ENCODE assay signal across 19 cellular contexts in genomic region chr6:38154731-38155130, GRCh38.
DNase-seq lines count a peak whose midpoint lies in the region; ATAC-seq, FAIRE-seq and TF ChIP-seq lines count a peak whose summit lies in the region.
"Had no signal": no experiment of that assay in that cellular context is flagged by ENCODE, and none has a peak within 500 bp of the region (broad histone marks: within the 10 kb centered on the region; RNA-seq: fewer than 3 reads in every experiment).

No MANE protein-coding gene starts in this region.

- H3K79me2 ChIP-seq in K562 (ENCODE audit: control insufficient read depth, insufficient read depth, low read length) = no peaks in the 10 kb centered on the region

- peaks cover 11% of the 10 kb centered on the region for H4K20me1 ChIP-seq in K562 (replicated peaks; ENCODE audit: control insufficient read depth, insufficient read depth, low read length)

- POLR2A ChIA-PET in K562 (lab: Yijun Ruan, JAX) = no interaction called here

- CTCF ChIA-PET in activated naive CD4-positive, alpha-beta T cell treated with anti-CD3 and anti-CD28 coated beads for 36 hours (lab: Charles Lee) = no interaction called here
- CTCF ChIA-PET in K562 (lab: Yijun Ruan, JAX; ENCODE audit: low intra/inter-chr PET ratio) = no interaction called here

- H3K27me3 ChIP-seq in K562 (ENCODE audit: control insufficient read depth in 2 of 2, insufficient read depth in 2 of 2, low read length in 2 of 2) (no peaks in the 10 kb centered on the region), upper lobe of right lung (no peaks in the 10 kb centered on the region)
- H3K27me3 ChIP-seq: esophagus squamous epithelium, SJCRH30 had no signal

- H3K4me3 ChIP-seq in K562 = no peak overlapping the region
- H3K4me3 ChIP-seq in upper lobe of right lung = no peak overlapping the region
- H3K4me3 ChIP-seq: esophagus squamous epithelium, SJCRH30 had no signal

- no peaks in the 10 kb centered on the region for H3K27me3 Mint-ChIP-seq in activated naive CD4-positive, alpha-beta T cell treated with anti-CD3 and anti-CD28 coated beads for 36 hours (ENCODE audit: low read depth)
- H3K27me3 Mint-ChIP-seq: activated naive CD4-positive, alpha-beta T cell treated with anti-CD3 and anti-CD28 coated beads, Interleukin-2, amount 50 U/mL, for 24 hours; stimulated activated naive B cell treated with anti-CD40 and anti-IgM and Interleukin-4, amounts not matched to agents 10 μg/mL and 1 μg/mL and 100 μg/mL, for 72 hours had no signal

- H3K4me2 ChIP-seq in K562 (ENCODE audit: insufficient read depth, low read length) = no peak overlapping the region

- H3K9me1 ChIP-seq in K562 (ENCODE audit: control insufficient read depth, insufficient read depth, low read length) = no peaks in the 10 kb centered on the region

- H3K4me1 ChIP-seq in K562 (replicated peaks in 1 of 2; ENCODE audit: control insufficient read depth in 2 of 2, insufficient read depth in 2 of 2, low read length in 2 of 2) (no peaks in the 10 kb centered on the region; a peak in 1 of 5 replicates), upper lobe of right lung (peaks cover 12% of the 10 kb centered on the region)
- H3K4me1 ChIP-seq: SJCRH30 had no signal

- peaks cover 6 to 11% of the 10 kb centered on the region in 2 donors for H3K9me3 Mint-ChIP-seq in activated naive CD4-positive, alpha-beta T cell treated with anti-CD3 and anti-CD28 coated beads, Interleukin-2, amount 50 U/mL, for 72 hours
- H3K9me3 Mint-ChIP-seq in activated naive CD4-positive, alpha-beta T cell treated with anti-CD3 and anti-CD28 coated beads for 36 hours = peaks cover 3% of the 10 kb centered on the region
- H3K9me3 Mint-ChIP-seq: activated naive CD4-positive, alpha-beta T cell treated with anti-CD3 and anti-CD28 coated beads, Interleukin-2, amount 50 U/mL, for 24 hours; T-helper 2 cell treated with Interferon-gamma antibody and Interleukin-4, amounts not matched to agents 5 μg/mL and 100 μg/mL, for 36 hours had no signal

- intact Hi-C loops in activated naive CD4-positive, alpha-beta T cell treated with anti-CD3 and anti-CD28 coated beads for 36 hours (cut with micrococcal nuclease) = no loop called here
- intact Hi-C loops in K562 (cut with micrococcal nuclease) = no loop called here
- intact Hi-C loops in upper lobe of right lung (cut with DNase I) = no loop called here

- H3K27ac Mint-ChIP-seq in activated naive CD4-positive, alpha-beta T cell treated with anti-CD3 and anti-CD28 coated beads, Interleukin-2, amount 50 U/mL, for 72 hours = peak overlapping the region; percentile 44 to 79
- no peak overlapping the region for H3K27ac Mint-ChIP-seq in activated naive CD4-positive, alpha-beta T cell treated with anti-CD3 and anti-CD28 coated beads for 36 hours
- H3K27ac Mint-ChIP-seq: activated naive CD4-positive, alpha-beta T cell treated with anti-CD3 and anti-CD28 coated beads, Interleukin-2, amount 50 U/mL, for 24 hours; T-helper 2 cell treated with Interferon-gamma antibody and Interleukin-4, amounts not matched to agents 5 μg/mL and 100 μg/mL, for 36 hours had no signal

- TF ChIP-seq CTCF in K562 (IDR thresholded peaks at IDR 0.05 in 2 of 3, conservative IDR thresholded peaks at IDR 0.05 in 1 of 3; ENCODE audit: insufficient read depth in 2 of 3, low read depth in 1 of 3, low read length in 3 of 3) (no peak), upper lobe of right lung (IDR thresholded peaks at IDR 0.05) (no peak)

- peak overlapping the region in 1 of 2 experiments; percentile 55; a peak in 1 of 4 replicates for H3K9ac ChIP-seq in K562 (ENCODE audit: insufficient read depth in 1 of 2, low read depth in 2 of 2, low read length in 2 of 2)

- no peak for ATAC-seq in activated naive CD4-positive, alpha-beta T cell treated with anti-CD3 and anti-CD28 coated beads, Interleukin-2, amount 50 U/mL, for 72 hours
- ATAC-seq in K562 (no peak), upper lobe of right lung (no peak), HG02763 (IDR thresholded peaks at IDR 0.05; ENCODE audit: unreplicated experiment) (no peak)
- ATAC-seq: stimulated activated naive B cell treated with anti-CD40 and anti-IgM and Interleukin-4, amounts not matched to agents 10 μg/mL and 1 μg/mL and 100 μg/mL, for 72 hours had no signal

- H3K27ac ChIP-seq in K562 (ENCODE audit: extremely low read depth, low read depth, low read length) (no peak overlapping the region), upper lobe of right lung (peak overlapping the region; percentile 55)
- H3K27ac ChIP-seq: esophagus squamous epithelium, SJCRH30 had no signal

- BruUV-seq in K562 (replicated peaks; lab: Mats Ljungman, UMichigan) = no TSS peak

- no peak for FAIRE-seq in K562 (lab: Jason Lieb, UNC)

- H2AFZ ChIP-seq in K562 (ENCODE audit: low read depth, low read length) = no peak overlapping the region

- no peaks in the 10 kb centered on the region for H3K9me3 ChIP-seq in K562 (replicated peaks; ENCODE audit: control insufficient read depth, insufficient read depth, low read depth, low read length)
- H3K9me3 ChIP-seq in upper lobe of right lung = no peaks in the 10 kb centered on the region
- H3K9me3 ChIP-seq: esophagus squamous epithelium, SJCRH30 had no signal

- in situ Hi-C loops in K562 (cut with MboI) = no loop called here

- no peaks in the 10 kb centered on the region for H3K4me1 Mint-ChIP-seq in activated naive CD4-positive, alpha-beta T cell treated with anti-CD3 and anti-CD28 coated beads for 36 hours (ENCODE audit: low read depth)

- H3K36me3 ChIP-seq in K562 (ENCODE audit: control insufficient read depth, insufficient read depth, low read length) = no peaks in the 10 kb centered on the region
- H3K36me3 ChIP-seq in upper lobe of right lung = no peaks in the 10 kb centered on the region

- peaks cover 0 to 6% of the 10 kb centered on the region in 2 donors for H3K36me3 Mint-ChIP-seq in activated naive CD4-positive, alpha-beta T cell treated with anti-CD3 and anti-CD28 coated beads, Interleukin-2, amount 50 U/mL, for 72 hours
- peaks cover 7% of the 10 kb centered on the region for H3K36me3 Mint-ChIP-seq in activated naive CD4-positive, alpha-beta T cell treated with anti-CD3 and anti-CD28 coated beads for 36 hours (ENCODE audit: low read depth)

- H3K4me3 Mint-ChIP-seq in activated naive CD4-positive, alpha-beta T cell treated with anti-CD3 and anti-CD28 coated beads for 36 hours = no peak overlapping the region
- H3K4me3 Mint-ChIP-seq: activated naive CD4-positive, alpha-beta T cell treated with anti-CD3 and anti-CD28 coated beads, Interleukin-2, amount 50 U/mL, for 24 hours; neural crest cell; stimulated activated naive B cell treated with anti-CD40 and anti-IgM and Interleukin-4, amounts not matched to agents 10 μg/mL and 1 μg/mL and 100 μg/mL, for 72 hours; T-helper 2 cell treated with Interferon-gamma antibody and Interleukin-4, amounts not matched to agents 5 μg/mL and 100 μg/mL, for 36 hours had no signal

- no peak for TF ChIP-seq POLR2A in K562 (conservative IDR thresholded peaks at IDR 0.05)

- TF ChIP-seq RAD21 in K562 (CRISPR knock-in tag; conservative IDR thresholded peaks at IDR 0.05 in 1 of 2, IDR thresholded peaks at IDR 0.05 in 1 of 2) = no peak

- WGBS in K562 (ENCODE audit: insufficient coverage, low coverage, missing lambda C conversion rate) = 38% methylated on average over 7 of the region's 8 CpGs

- TF ChIP-seq EP300 in K562 (IDR thresholded peaks at IDR 0.05; ENCODE audit: low read length) = no peak

- DNase-seq in activated naive CD4-positive, alpha-beta T cell treated with anti-CD3 and anti-CD28 coated beads, Interleukin-2, amount 50 U/mL, for 72 hours (ENCODE audit: low spot score in 2 of 2) = no peak
- no peak for DNase-seq in activated naive CD4-positive, alpha-beta T cell treated with anti-CD3 and anti-CD28 coated beads for 36 hours
- DNase-seq in K562 (ENCODE audit: extremely low read depth in 1 of 4, low spot score in 3 of 4) (no peak), mesenteric fat pad (ENCODE audit: low spot score) (peak; percentile 41), upper lobe of right lung (peak; percentile 59), AML-193 (lab: John Stamatoyannopoulos, UW) (no peak), DMS79 (lab: John Stamatoyannopoulos, UW) (no peak)
- DNase-seq: activated CD4-positive, alpha-beta T cell treated with anti-CD3 and anti-CD28 coated beads for 1 hour; activated CD8-positive, alpha-beta memory T cell treated with anti-CD3 and anti-CD28 coated beads, Interleukin-2, amount 50 U/mL, for 48 hours; esophagus squamous epithelium; NCI-H2029 treated with DMSO at 0.1 percent for 48 hours; NCI-H510A treated with DMSO at 0.1 percent for 48 hours; retina; SJCRH30; stimulated activated naive B cell treated with anti-CD40 and anti-IgM and Interleukin-4, amounts not matched to agents 10 μg/mL and 1 μg/mL and 100 μg/mL, for 72 hours had no signal

TF ChIP-seq in K562, 482 proteins besides CTCF, POLR2A, EP300 and RAD21 (continues in another document):
- TF ChIP-seq XRCC3 (IDR thresholded peaks at IDR 0.05) (no peak), ZNF518B (CRISPR knock-in tag; IDR thresholded peaks at IDR 0.05) (no peak), RBM22 (IDR thresholded peaks at IDR 0.05; ENCODE audit: low read depth, low read length, poor library complexity, severe bottlenecking) (peak; percentile 83), CHCHD3 (CRISPR knock-in tag; IDR thresholded peaks at IDR 0.05) (no peak), POU5F1 (IDR thresholded peaks at IDR 0.05; ENCODE audit: borderline replicate concordance, low read depth, low read length, partially characterized antibody) (no peak), SUPT5H (IDR thresholded peaks at IDR 0.05) (no peak)

Comparison
In these comparisons a context has a peak if more than half of its experiments do, and no peak if none do; other contexts are left out.
1. DNase-seq: peak in mesenteric fat pad (single experiment) and upper lobe of right lung (single experiment); none in activated naive CD4-positive, alpha-beta T cell treated with anti-CD3 and anti-CD28 coated beads, Interleukin-2, amount 50 U/mL, for 72 hours (0 of 2), activated naive CD4-positive, alpha-beta T cell treated with anti-CD3 and anti-CD28 coated beads for 36 hours (single experiment), K562 (0 of 4), AML-193 (0 of 2) and DMS79 (single experiment).